Comparison of ENCODE assay signal across 18 cellular contexts in genomic region chr12:25924535-25925001, GRCh38. TPM values are rescaled to one million over a fixed set of nuclear protein-coding genes. Genes with fewer than 3 reads are reported as not detected.
DNase-seq lines count a peak whose midpoint lies in the region; ATAC-seq and TF ChIP-seq lines count a peak whose summit lies in the region.
"Had no signal": no experiment of that assay in that cellular context is flagged by ENCODE, and none has a peak within 500 bp of the region (broad histone marks: within the 10 kb centered on the region; RNA-seq: fewer than 3 reads in every experiment).

No MANE protein-coding gene starts in this region.

- intact Hi-C loops in cardiac septum (cut with DNase I), result no loop called here

- CTCF ChIA-PET in WTC11 (lab: Charles Lee), result no interaction called here

- POLR2A ChIA-PET in WTC11 (lab: Charles Lee), result no interaction called here

- no peaks in the 10 kb centered on the region for H3K9me3 Mint-ChIP-seq in WTC11
- H3K9me3 Mint-ChIP-seq: H9, mesothelial cell of epicardium had no signal

- no peak overlapping the region for H3K27ac Mint-ChIP-seq in WTC11
- H3K27ac Mint-ChIP-seq: mesothelial cell of epicardium had no signal

- peaks cover 7% of the 10 kb centered on the region for H3K4me1 Mint-ChIP-seq in WTC11

- no peak for TF ChIP-seq CTCF in WTC11 (IDR thresholded peaks at IDR 0.05)

- H3K4me3 Mint-ChIP-seq in WTC11, result no peak overlapping the region
- H3K4me3 Mint-ChIP-seq: H9, mesothelial cell of epicardium had no signal

- peak; percentile 31 for DNase-seq in COLO829 (ENCODE audit: low spot score)
- peak; percentile 52 for DNase-seq in HT1080 (ENCODE audit: low read depth)
- DNase-seq in WTC11 (ENCODE audit: low spot score), result no peak
- peak; percentile 97 for DNase-seq in islet precursor cell
- no peak for DNase-seq in NCI-H748 treated with DMSO at 0.1 percent for 48 hours (lab: John Stamatoyannopoulos, UW)
- no peak for DNase-seq in cardiac septum (ENCODE audit: low spot score)
- DNase-seq in HUDEP-2 (lab: John Stamatoyannopoulos, UW; ENCODE audit: unreplicated experiment in 76 of 76), result no peak
- DNase-seq: activated effector memory CD4-positive, alpha-beta T cell treated with Interleukin-2 at 50 U/mL for 16 hours; Caco-2; cerebellar nuclear complex; glutamatergic neuron; H9; NCI-H1105; NCI-H774; RPMI8226 had no signal

- peak; percentile 57 for ATAC-seq in WTC11
- ATAC-seq in GM18511 (IDR thresholded peaks at IDR 0.05; ENCODE audit: unreplicated experiment), result no peak
- ATAC-seq: activated CD4-positive, CD25-positive, alpha-beta regulatory T cell treated with anti-CD3 and anti-CD28 coated beads, Interleukin-2, amount 50 U/mL, for 24 hours had no signal

- H3K36me3 Mint-ChIP-seq in WTC11, result no peaks in the 10 kb centered on the region
- H3K36me3 Mint-ChIP-seq: mesothelial cell of epicardium had no signal

- H3K27me3 Mint-ChIP-seq in WTC11 (ENCODE audit: low read depth), result no peaks in the 10 kb centered on the region

TF ChIP-seq in WTC11, 78 proteins besides CTCF, POLR2A, EP300 and RAD21:
- no peak for TF ChIP-seq CREM (CRISPR knock-in tag; IDR thresholded peaks at IDR 0.05)
- no peak for TF ChIP-seq ATF6 (CRISPR knock-in tag; IDR thresholded peaks at IDR 0.05)
- TF ChIP-seq MAX (CRISPR knock-in tag; IDR thresholded peaks at IDR 0.05), result no peak
- no peak for TF ChIP-seq HMGXB4 (CRISPR knock-in tag; IDR thresholded peaks at IDR 0.05)
- TF ChIP-seq SOX15 (CRISPR knock-in tag; IDR thresholded peaks at IDR 0.05), result no peak
- TF ChIP-seq MLX (CRISPR knock-in tag; IDR thresholded peaks at IDR 0.05), result no peak
- TF ChIP-seq GTF2I (CRISPR knock-in tag; conservative IDR thresholded peaks at IDR 0.05), result no peak
- no peak for TF ChIP-seq ZNF138 (CRISPR knock-in tag; conservative IDR thresholded peaks at IDR 0.05)
- TF ChIP-seq CREB1 (CRISPR knock-in tag; IDR thresholded peaks at IDR 0.05), result no peak
- TF ChIP-seq MYBL2 (CRISPR knock-in tag; IDR thresholded peaks at IDR 0.05), result no peak
- TF ChIP-seq TP53 (CRISPR knock-in tag; IDR thresholded peaks at IDR 0.05), result no peak
- no peak for TF ChIP-seq OVOL2 (CRISPR knock-in tag; IDR thresholded peaks at IDR 0.05; ENCODE audit: borderline replicate concordance)
- TF ChIP-seq CBFB (CRISPR knock-in tag; IDR thresholded peaks at IDR 0.05; ENCODE audit: low read depth), result no peak
- TF ChIP-seq ZNF532 (CRISPR knock-in tag; IDR thresholded peaks at IDR 0.05; ENCODE audit: borderline replicate concordance), result no peak
- TF ChIP-seq CDX4 (CRISPR knock-in tag; IDR thresholded peaks at IDR 0.05; ENCODE audit: borderline replicate concordance), result no peak

RNA-seq across cellular contexts. Expression of gene RASSF8, which starts 33.9 kb away (rescaled TPM):
- total RNA-seq in HT1080 (2014; rRNA removed; shearing (Covaris generic)), result 33.5 and 45.6 TPM in 2 replicates
- 34.8 and 52.4 TPM in 2 replicates for polyA plus RNA-seq in HT1080 (2015; cell fraction: cytosol; rRNA removed)
- polyA plus RNA-seq in HT1080 (2015; cell fraction: nucleus; rRNA removed), result 40.5 and 44.7 TPM in 2 replicates
- total RNA-seq in WTC11 (2021), result 40.2 to 48.6 TPM (median 42.3 TPM) in 3 replicates
- total RNA-seq in cardiac septum, result 37.8 TPM

Comparison
In these comparisons a context has a peak if more than half of its experiments do, and no peak if none do; other contexts are left out.
1. DNase-seq: peak in COLO829 (single experiment), HT1080 (single experiment) and islet precursor cell (single experiment); none in WTC11 (single experiment), NCI-H748 treated with DMSO at 0.1 percent for 48 hours (single experiment), cardiac septum (single experiment) and HUDEP-2 (0 of 76).